Comparison of ENCODE assay signal across 24 cellular contexts in the genomic region with DNA sequence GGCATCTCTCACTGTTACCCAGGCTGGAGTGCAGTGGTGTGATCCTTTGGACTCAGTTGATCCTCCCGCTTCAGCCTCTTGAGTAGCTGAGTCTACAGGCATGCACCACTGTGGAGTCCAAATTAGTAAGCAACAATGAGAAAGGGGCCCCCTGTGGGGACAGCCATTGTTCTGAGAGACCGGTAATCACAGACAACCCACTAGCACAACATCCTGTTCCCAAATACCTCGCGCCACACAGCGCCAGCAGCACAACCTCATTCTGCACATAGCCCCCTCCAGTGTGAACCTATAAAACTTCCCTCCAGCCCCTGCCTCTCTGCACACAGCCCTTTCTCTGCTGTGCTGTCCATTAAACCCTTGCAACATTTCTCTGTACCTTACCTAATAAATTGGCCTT.
DNase-seq lines count a peak whose midpoint lies in the region; ATAC-seq and TF ChIP-seq lines count a peak whose summit lies in the region.
"Had no signal": no experiment of that assay in that cellular context is flagged by ENCODE, and none has a peak within 500 bp of the region (broad histone marks: within the 10 kb centered on the region; RNA-seq: fewer than 3 reads in every experiment).

No MANE protein-coding gene starts in this region.

- H3K79me2 ChIP-seq in GM23338 (replicated peaks; ENCODE audit: insufficient read depth), result no peaks in the 10 kb centered on the region

- peak overlapping the region; percentile 43; the same call in 1 of the 2 replicates for H3K4me2 ChIP-seq in GM23338
- H3K4me2 ChIP-seq: BLaER1, SK-N-SH had no signal

- no peaks in the 10 kb centered on the region for H4K20me1 ChIP-seq in GM23338 (replicated peaks; ENCODE audit: insufficient read depth)
- H4K20me1 ChIP-seq: BLaER1 had no signal

- TF ChIP-seq RAD21 in Ishikawa (IDR thresholded peaks at IDR 0.05; ENCODE audit: low read depth), result peak; percentile 17; the same call in 1 of the 2 replicates

- peak overlapping the region; percentile 97 for H3K27ac ChIP-seq in GM23338 (ENCODE audit: low read depth)
- H3K27ac ChIP-seq in tibial nerve, result no peak overlapping the region
- H3K27ac ChIP-seq: BLaER1, foreskin keratinocyte, prostate gland had no signal

- H3K4me3 Mint-ChIP-seq in GM23338, result peak overlapping the region; percentile 8; the same call in 2 of the 3 replicates
- H3K4me3 Mint-ChIP-seq: activated CD8-positive, alpha-beta memory T cell treated with anti-CD3 and anti-CD28 coated beads, Interleukin-2, amount 10 ng/mL, durations not matched to agents 7 days and 5 days; natural killer cell; type B pancreatic cell had no signal

- peaks cover 8% of the 10 kb centered on the region for H3K27me3 Mint-ChIP-seq in GM23338 (ENCODE audit: insufficient read depth, low read depth, poor library complexity)

- no peak for TF ChIP-seq POLR2A in tibial nerve (IDR thresholded peaks at IDR 0.05)

- peaks cover 21% of the 10 kb centered on the region for H3K9me3 Mint-ChIP-seq in GM23338
- H3K9me3 Mint-ChIP-seq: natural killer cell had no signal

- H2AFZ ChIP-seq in GM23338, result no peak overlapping the region

- peak; percentile 69; the same call in 1 of the 2 replicates for TF ChIP-seq EP300 in Ishikawa (IDR thresholded peaks at IDR 0.05; ENCODE audit: borderline replicate concordance)
- no peak for TF ChIP-seq EP300 in tibial nerve (IDR thresholded peaks at IDR 0.05)

- peaks cover 13% of the 10 kb centered on the region; the same call in 1 of the 2 replicates for H3F3A ChIP-seq in GM23338 (replicated peaks; ENCODE audit: low read depth)

- peaks cover 4% of the 10 kb centered on the region; the same call in 1 of the 2 replicates for H3K9me2 ChIP-seq in GM23338 (ENCODE audit: insufficient read depth)
- H3K9me2 ChIP-seq: SK-N-SH had no signal

- 52 to 55% methylated on average over 5 of the region's 5 CpGs for WGBS in tibial nerve, 2 donors

- TF ChIP-seq CTCF in GM23338 (conservative IDR thresholded peaks at IDR 0.05; ENCODE audit: low read depth in 2 of 2) (no peak), tibial nerve (IDR thresholded peaks at IDR 0.05) (no peak)

- ATAC-seq in GM23338, result peak; percentile 90
- ATAC-seq: activated CD4-positive, CD25-positive, alpha-beta regulatory T cell treated with anti-CD3 and anti-CD28 coated beads, Interleukin-2, amount 50 U/mL, for 24 hours; activated CD8-positive, alpha-beta memory T cell treated with anti-CD3 and anti-CD28 coated beads, Interleukin-2, amount 10 ng/mL, durations not matched to agents 7 days and 5 days; foreskin keratinocyte had no signal

- H3K4me3 ChIP-seq in GM23338, result no peak overlapping the region
- no peak overlapping the region for H3K4me3 ChIP-seq in tibial nerve
- H3K4me3 ChIP-seq: BLaER1, prostate gland had no signal

- peaks cover 14% of the 10 kb centered on the region; the same call in 2 of the 3 replicates for H3K36me3 Mint-ChIP-seq in GM23338 (ENCODE audit: low read depth)
- H3K36me3 Mint-ChIP-seq: activated CD8-positive, alpha-beta memory T cell treated with anti-CD3 and anti-CD28 coated beads, Interleukin-2, amount 10 ng/mL, durations not matched to agents 7 days and 5 days; natural killer cell; type B pancreatic cell had no signal

- H3K4me1 Mint-ChIP-seq in GM23338, result peaks cover 10% of the 10 kb centered on the region
- H3K4me1 Mint-ChIP-seq: activated CD8-positive, alpha-beta memory T cell treated with anti-CD3 and anti-CD28 coated beads, Interleukin-2, amount 10 ng/mL, durations not matched to agents 7 days and 5 days had no signal

- no peaks in the 10 kb centered on the region for H3K9me3 ChIP-seq in tibial nerve
- H3K9me3 ChIP-seq: prostate gland, SK-N-SH had no signal

- H3K27me3 ChIP-seq in GM23338 (ENCODE audit: insufficient read depth), result no peaks in the 10 kb centered on the region
- H3K27me3 ChIP-seq in tibial nerve, result no peaks in the 10 kb centered on the region
- H3K27me3 ChIP-seq: BLaER1, foreskin keratinocyte had no signal

- H3K27ac Mint-ChIP-seq in GM23338, result peak overlapping the region; percentile 82
- H3K27ac Mint-ChIP-seq: activated CD8-positive, alpha-beta memory T cell treated with anti-CD3 and anti-CD28 coated beads, Interleukin-2, amount 10 ng/mL, durations not matched to agents 7 days and 5 days; natural killer cell; type B pancreatic cell had no signal

- peak; percentile 87 for DNase-seq in GM23338 (ENCODE audit: low spot score)
- peak; percentile 69 for DNase-seq in ecto neural progenitor cell (ENCODE audit: low spot score)
- peak; percentile 66 for DNase-seq in iPS-NIHi7 (ENCODE audit: extremely low spot score)
- DNase-seq in NOMO-1 (lab: John Stamatoyannopoulos, UW; ENCODE audit: unreplicated experiment in 2 of 2), result no peak
- no peak for DNase-seq in activated CD4-positive, alpha-beta T cell treated with anti-CD3 and anti-CD28 coated beads, Interleukin-2, amount 50 U/mL, for 48 hours
- no peak for DNase-seq in GOT3 (lab: John Stamatoyannopoulos, UW)
- DNase-seq in tibial nerve (ENCODE audit: low spot score in 2 of 2), result no peak
- DNase-seq: amygdala; foreskin keratinocyte; Kasumi-1; mammary epithelial cell; natural killer cell; NCI-H1694 treated with DMSO at 0.1 percent for 48 hours; NCI-H446 treated with DMSO at 0.1 percent for 48 hours; SK-N-SH; stimulated activated CD4-positive, alpha-beta T cell treated with anti-CD3 and anti-CD28 coated beads, Interleukin-12 subunit alpha, Interleukin-12 subunit beta, amount 100 ng/mL, for 4 hours; stimulated activated naive CD4-positive, alpha-beta T cell; T-helper 9 cell had no signal

- H3K4me1 ChIP-seq in GM23338 (ENCODE audit: insufficient read depth) (peaks cover 29% of the 10 kb centered on the region), tibial nerve (no peaks in the 10 kb centered on the region)
- H3K4me1 ChIP-seq: foreskin keratinocyte, prostate gland had no signal

- no peaks in the 10 kb centered on the region for H3K36me3 ChIP-seq in GM23338 (ENCODE audit: insufficient read depth)
- H3K36me3 ChIP-seq in tibial nerve, result no peaks in the 10 kb centered on the region
- H3K36me3 ChIP-seq: BLaER1, prostate gland had no signal

TF ChIP-seq in GM23338, 12 proteins besides CTCF, POLR2A, EP300 and RAD21:
- TF ChIP-seq EZH2phosphoT487 (IDR thresholded peaks at IDR 0.05; ENCODE audit: unreplicated experiment), result no peak
- TF ChIP-seq NANOG (IDR thresholded peaks at IDR 0.05; ENCODE audit: borderline replicate concordance), result peak; percentile 74
- TF ChIP-seq, protein P1, sequence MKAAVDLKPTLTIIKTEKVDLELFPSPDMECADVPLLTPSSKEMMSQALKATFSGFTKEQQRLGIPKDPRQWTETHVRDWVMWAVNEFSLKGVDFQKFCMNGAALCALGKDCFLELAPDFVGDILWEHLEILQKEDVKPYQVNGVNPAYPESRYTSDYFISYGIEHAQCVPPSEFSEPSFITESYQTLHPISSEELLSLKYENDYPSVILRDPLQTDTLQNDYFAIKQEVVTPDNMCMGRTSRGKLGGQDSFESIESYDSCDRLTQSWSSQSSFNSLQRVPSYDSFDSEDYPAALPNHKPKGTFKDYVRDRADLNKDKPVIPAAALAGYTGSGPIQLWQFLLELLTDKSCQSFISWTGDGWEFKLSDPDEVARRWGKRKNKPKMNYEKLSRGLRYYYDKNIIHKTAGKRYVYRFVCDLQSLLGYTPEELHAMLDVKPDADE (IDR thresholded peaks at IDR 0.05), result peak; percentile 60; the same call in 1 of the 2 replicates

TF ChIP-seq in Ishikawa, 13 proteins besides CTCF, POLR2A, EP300 and RAD21 (continues in another document):
- TF ChIP-seq CEBPB (IDR thresholded peaks at IDR 0.05), result no peak
- 0 out of 2 replicates have a peak, but pooled peaks have one; percentile 66 for TF ChIP-seq ZBTB7A (IDR thresholded peaks at IDR 0.05; ENCODE audit: low read depth)
- TF ChIP-seq, protein P2, sequence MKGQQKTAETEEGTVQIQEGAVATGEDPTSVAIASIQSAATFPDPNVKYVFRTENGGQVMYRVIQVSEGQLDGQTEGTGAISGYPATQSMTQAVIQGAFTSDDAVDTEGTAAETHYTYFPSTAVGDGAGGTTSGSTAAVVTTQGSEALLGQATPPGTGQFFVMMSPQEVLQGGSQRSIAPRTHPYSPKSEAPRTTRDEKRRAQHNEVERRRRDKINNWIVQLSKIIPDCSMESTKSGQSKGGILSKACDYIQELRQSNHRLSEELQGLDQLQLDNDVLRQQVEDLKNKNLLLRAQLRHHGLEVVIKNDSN (IDR thresholded peaks at IDR 0.05), result no peak
- peak; percentile 80 for TF ChIP-seq TCF12 (IDR thresholded peaks at IDR 0.05; ENCODE audit: low read depth)
- TF ChIP-seq NFIC (IDR thresholded peaks at IDR 0.05), result 0 out of 2 replicates have a peak, but pooled peaks have one; percentile 25
- TF ChIP-seq TAF1 (IDR thresholded peaks at IDR 0.05; ENCODE audit: low read depth), result no peak
- TF ChIP-seq, protein P3, sequence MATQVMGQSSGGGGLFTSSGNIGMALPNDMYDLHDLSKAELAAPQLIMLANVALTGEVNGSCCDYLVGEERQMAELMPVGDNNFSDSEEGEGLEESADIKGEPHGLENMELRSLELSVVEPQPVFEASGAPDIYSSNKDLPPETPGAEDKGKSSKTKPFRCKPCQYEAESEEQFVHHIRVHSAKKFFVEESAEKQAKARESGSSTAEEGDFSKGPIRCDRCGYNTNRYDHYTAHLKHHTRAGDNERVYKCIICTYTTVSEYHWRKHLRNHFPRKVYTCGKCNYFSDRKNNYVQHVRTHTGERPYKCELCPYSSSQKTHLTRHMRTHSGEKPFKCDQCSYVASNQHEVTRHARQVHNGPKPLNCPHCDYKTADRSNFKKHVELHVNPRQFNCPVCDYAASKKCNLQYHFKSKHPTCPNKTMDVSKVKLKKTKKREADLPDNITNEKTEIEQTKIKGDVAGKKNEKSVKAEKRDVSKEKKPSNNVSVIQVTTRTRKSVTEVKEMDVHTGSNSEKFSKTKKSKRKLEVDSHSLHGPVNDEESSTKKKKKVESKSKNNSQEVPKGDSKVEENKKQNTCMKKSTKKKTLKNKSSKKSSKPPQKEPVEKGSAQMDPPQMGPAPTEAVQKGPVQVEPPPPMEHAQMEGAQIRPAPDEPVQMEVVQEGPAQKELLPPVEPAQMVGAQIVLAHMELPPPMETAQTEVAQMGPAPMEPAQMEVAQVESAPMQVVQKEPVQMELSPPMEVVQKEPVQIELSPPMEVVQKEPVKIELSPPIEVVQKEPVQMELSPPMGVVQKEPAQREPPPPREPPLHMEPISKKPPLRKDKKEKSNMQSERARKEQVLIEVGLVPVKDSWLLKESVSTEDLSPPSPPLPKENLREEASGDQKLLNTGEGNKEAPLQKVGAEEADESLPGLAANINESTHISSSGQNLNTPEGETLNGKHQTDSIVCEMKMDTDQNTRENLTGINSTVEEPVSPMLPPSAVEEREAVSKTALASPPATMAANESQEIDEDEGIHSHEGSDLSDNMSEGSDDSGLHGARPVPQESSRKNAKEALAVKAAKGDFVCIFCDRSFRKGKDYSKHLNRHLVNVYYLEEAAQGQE (IDR thresholded peaks at IDR 0.05; ENCODE audit: low read depth), result no peak
- TF ChIP-seq TEAD4 (IDR thresholded peaks at IDR 0.05), result peak; percentile 58
- TF ChIP-seq, protein P4, sequence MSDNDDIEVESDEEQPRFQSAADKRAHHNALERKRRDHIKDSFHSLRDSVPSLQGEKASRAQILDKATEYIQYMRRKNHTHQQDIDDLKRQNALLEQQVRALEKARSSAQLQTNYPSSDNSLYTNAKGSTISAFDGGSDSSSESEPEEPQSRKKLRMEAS (IDR thresholded peaks at IDR 0.05), result peak; percentile 30; the same call in 1 of the 2 replicates
- no peak for TF ChIP-seq EGR1 (IDR thresholded peaks at IDR 0.05)
- no peak for TF ChIP-seq YY1 (IDR thresholded peaks at IDR 0.05; ENCODE audit: low read depth)

Comparison
In these comparisons a context has a peak if more than half of its experiments do, and no peak if none do; other contexts are left out.
1. DNase-seq: peak in GM23338 (single experiment), ecto neural progenitor cell (single experiment) and iPS-NIHi7 (single experiment); none in NOMO-1 (0 of 2), activated CD4-positive, alpha-beta T cell treated with anti-CD3 and anti-CD28 coated beads, Interleukin-2, amount 50 U/mL, for 48 hours (0 of 2), GOT3 (single experiment) and tibial nerve (0 of 2).